Comparison of ENCODE assay signal across 8 cellular contexts in the genomic region with DNA sequence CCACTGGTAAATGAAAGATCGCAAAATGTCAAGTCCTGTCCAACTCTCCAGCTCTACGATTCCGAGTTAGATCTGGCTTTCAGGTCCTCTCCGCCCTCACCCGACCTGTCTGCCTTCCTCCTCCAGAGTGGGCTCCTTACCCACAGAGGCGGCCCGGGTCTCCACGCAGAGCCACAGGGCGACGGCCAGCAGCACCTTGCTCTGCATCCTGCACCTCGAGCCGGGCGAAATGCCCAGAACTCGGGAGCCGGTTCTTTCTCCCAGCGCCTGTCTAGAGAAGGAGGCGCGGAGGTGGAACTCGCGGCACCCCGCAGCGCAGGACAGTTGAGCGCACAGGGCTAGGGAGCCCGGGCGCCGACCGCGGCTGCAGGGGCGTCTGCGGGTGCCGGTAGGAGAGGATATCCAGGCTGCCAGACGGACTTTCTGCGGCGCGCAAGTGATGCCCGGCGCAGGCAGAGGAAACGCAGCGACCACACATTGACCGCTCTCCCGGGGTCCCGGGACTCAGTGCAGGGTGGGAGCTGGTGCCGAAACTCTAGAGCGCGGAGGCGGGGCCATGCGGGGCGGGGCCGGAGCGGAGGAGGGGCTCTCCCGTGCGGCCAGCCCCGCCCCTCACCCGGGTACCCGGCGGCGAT. TPM values are rescaled to one million over a fixed set of nuclear protein-coding genes. Genes with fewer than 3 reads are reported as not detected.
DNase-seq lines count a peak whose midpoint lies in the region; ATAC-seq, FAIRE-seq and TF ChIP-seq lines count a peak whose summit lies in the region.

A gene (minus strand): TSS at position 509 of the 635 bp plus-strand sequence. CDS start 302 bp downstream, at position 207.

- H3K27ac ChIP-seq in RWPE2 (ENCODE audit: poor library complexity, severe bottlenecking), result no peak within 1 kb of the TSS

- no peak for FAIRE-seq in D721Med (lab: Jason Lieb, UNC)

- DNase-seq in D721Med (ENCODE audit: insufficient read length, low spot score) (peak; percentile 25), RWPE2 (ENCODE audit: low spot score) (no peak), foreskin fibroblast (peak; percentile 9 to 62), omental fat pad (ENCODE audit: low spot score) (no peak), SKM-1 treated with dmso at 0.1 percent for 144 hours (lab: John Stamatoyannopoulos, UW; ENCODE audit: unreplicated experiment) (no peak), NOMO-1 treated with dmso at 0.1 percent for 144 hours (lab: John Stamatoyannopoulos, UW; ENCODE audit: unreplicated experiment) (no peak)
- no peak for DNase-seq in activated CD4-positive, alpha-beta T cell treated with anti-CD3 and anti-CD28 coated beads, Interleukin-2, amount 50 U/mL, for 48 hours

- H3K4me3 ChIP-seq in RWPE2 (ENCODE audit: severe bottlenecking), result peak within 1 kb of the TSS; percentile 29
- peak within 1 kb of the TSS; percentile 43 to 52 for H3K4me3 ChIP-seq in foreskin fibroblast (ENCODE audit: low read depth in 1 of 2, low read length in 2 of 2)

- H3K9me3 ChIP-seq in RWPE2 (ENCODE audit: severe bottlenecking), result no peaks in the 10 kb centered on the region

- no peak for TF ChIP-seq CTCF in D721Med (IDR thresholded peaks at IDR 0.05; ENCODE audit: insufficient read depth, missing control alignments)
- no peak for TF ChIP-seq CTCF in RWPE2 (IDR thresholded peaks at IDR 0.05; ENCODE audit: poor library complexity, severe bottlenecking)
- no peak for TF ChIP-seq CTCF in foreskin fibroblast (IDR thresholded peaks at IDR 0.05; ENCODE audit: low read depth, low read length)
- no peak for TF ChIP-seq CTCF in omental fat pad (IDR thresholded peaks at IDR 0.05)

- no peaks in the 10 kb centered on the region for H3K36me3 ChIP-seq in RWPE2 (ENCODE audit: low read depth)

- H3K27me3 ChIP-seq in RWPE2 (ENCODE audit: insufficient read depth, poor library complexity, severe bottlenecking), result peaks cover 44% of the 10 kb centered on the region

- peak; percentile 86 for ATAC-seq in RWPE2 (ENCODE audit: low read depth)
- peak; percentile 97 for ATAC-seq in omental fat pad (ENCODE audit: low FRiP score)
- ATAC-seq in GM21717 (IDR thresholded peaks at IDR 0.05; ENCODE audit: unreplicated experiment), result no peak

- no peaks in the 10 kb centered on the region for H3K4me1 ChIP-seq in RWPE2 (ENCODE audit: insufficient read depth, poor library complexity, severe bottlenecking)

RNA-seq across cellular contexts. Expression of the gene that starts here (rescaled TPM):
- total RNA-seq in omental fat pad, result 100 to 1,000 TPM in 3 of 4 donors, 10 to 100 TPM in 1; 97.4 to 163 (median 152) TPM

Comparison
In these comparisons a context has a peak if more than half of its experiments do, and no peak if none do; other contexts are left out.
1. DNase-seq: peak in D721Med (single experiment) and foreskin fibroblast (2 of 2); none in RWPE2 (single experiment), omental fat pad (single experiment), SKM-1 treated with dmso at 0.1 percent for 144 hours (single experiment), NOMO-1 treated with dmso at 0.1 percent for 144 hours (single experiment) and activated CD4-positive, alpha-beta T cell treated with anti-CD3 and anti-CD28 coated beads, Interleukin-2, amount 50 U/mL, for 48 hours (0 of 2).